In genomic region chr2:238790126-238790820, GRCh38 we compare ENCODE assay signal across 29 cellular contexts. TPM values are rescaled to one million over a fixed set of nuclear protein-coding genes. Genes with fewer than 3 reads are reported as not detected.
DNase-seq lines count a peak whose midpoint lies in the region; ATAC-seq, FAIRE-seq and TF ChIP-seq lines count a peak whose summit lies in the region.
"Had no signal": no experiment of that assay in that cellular context is flagged by ENCODE, and none has a peak within 500 bp of the region (broad histone marks: within the 10 kb centered on the region; RNA-seq: fewer than 3 reads in every experiment).

No MANE protein-coding gene starts in this region.

- H3K27ac Mint-ChIP-seq in activated CD8-positive, alpha-beta memory T cell treated with anti-CD3 and anti-CD28 coated beads, Interleukin-2, amount 10 ng/mL, durations not matched to agents 7 days and 5 days: no peak overlapping the region
- H3K27ac Mint-ChIP-seq: activated T-cell treated with anti-CD3 and anti-CD28 coated beads, Interleukin-2, amount 50 U/mL, for 24 hours; CD8-positive, alpha-beta T cell had no signal

- H3K4me1 ChIP-seq in subcutaneous abdominal adipose tissue (ENCODE audit: control insufficient read depth in 5 of 5, insufficient read depth in 5 of 5, low read length in 5 of 5) (peaks cover 0 to 17% (median 2%) of the 10 kb centered on the region in 5 donors), left ventricle myocardium inferior (no peaks in the 10 kb centered on the region)
- H3K4me1 ChIP-seq: right lobe of liver had no signal

- H3K4me3 ChIP-seq in bronchial epithelial cell (ENCODE audit: low read depth, low read length) (no peak overlapping the region), subcutaneous abdominal adipose tissue (ENCODE audit: low read depth in 1 of 5, low read length in 5 of 5) (peak overlapping the region in 1 of 5 donors; percentile 38), left ventricle myocardium inferior (no peak overlapping the region)
- H3K4me3 ChIP-seq: cardiac muscle cell, gastroesophageal sphincter, GM12878, ovary, right lobe of liver had no signal

- H3K4me3 Mint-ChIP-seq in activated CD8-positive, alpha-beta memory T cell treated with anti-CD3 and anti-CD28 coated beads, Interleukin-2, amount 10 ng/mL, durations not matched to agents 7 days and 5 days: no peak overlapping the region
- H3K4me3 Mint-ChIP-seq: activated T-cell treated with anti-CD3 and anti-CD28 coated beads, Interleukin-2, amount 50 U/mL, for 24 hours; CD8-positive, alpha-beta T cell had no signal

- peak; percentile 71 for DNase-seq in ELR (ENCODE audit: low read depth)
- no peak for DNase-seq in bronchial epithelial cell (ENCODE audit: low read depth)
- DNase-seq in left kidney (ENCODE audit: low read depth, low spot score): peak; percentile 50
- no peak for DNase-seq in activated CD8-positive, alpha-beta memory T cell treated with anti-CD3 and anti-CD28 coated beads, Interleukin-2, amount 10 ng/mL, durations not matched to agents 7 days and 5 days
- DNase-seq in NCI-H1417 (lab: John Stamatoyannopoulos, UW): no peak
- DNase-seq in left ventricle myocardium inferior: no peak
- DNase-seq: activated naive CD4-positive, alpha-beta T cell; activated T-cell treated with anti-CD3 and anti-CD28 coated beads, Interleukin-2, amount 50 U/mL, for 24 hours; CD8-positive, alpha-beta T cell; dermis blood vessel endothelial cell; GF-D8; kidney glomerular epithelial cell; NCI-H1092; NCI-H2081; NCI-H345; NCI-H82; OCI-M1; ovary; right lobe of liver; Right ventricle myocardium superior; SW 1271 had no signal

- H3K27ac ChIP-seq in subcutaneous abdominal adipose tissue (ENCODE audit: low read depth, low read length) (peak overlapping the region; percentile 59), left ventricle myocardium inferior (replicated peaks) (no peak overlapping the region)
- H3K27ac ChIP-seq: cardiac muscle cell, epithelial cell of prostate, gastroesophageal sphincter, ovary, right lobe of liver had no signal

- no peaks in the 10 kb centered on the region for H3K4me1 Mint-ChIP-seq in activated CD8-positive, alpha-beta memory T cell treated with anti-CD3 and anti-CD28 coated beads, Interleukin-2, amount 10 ng/mL, durations not matched to agents 7 days and 5 days

- CTCF ChIA-PET in activated CD8-positive, alpha-beta memory T cell treated with anti-CD3 and anti-CD28 coated beads, Interleukin-2, amount 10 ng/mL, durations not matched to agents 7 days and 5 days (lab: Charles Lee): no interaction called here

- H3K36me3 ChIP-seq in bronchial epithelial cell (ENCODE audit: control insufficient read depth, insufficient read depth, low read length) (no peaks in the 10 kb centered on the region), subcutaneous abdominal adipose tissue (ENCODE audit: control insufficient read depth in 5 of 5, insufficient read depth in 5 of 5, low read length in 5 of 5) (no peaks in the 10 kb centered on the region), left ventricle myocardium inferior (no peaks in the 10 kb centered on the region)
- H3K36me3 ChIP-seq: cardiac muscle cell, gastroesophageal sphincter, ovary, right lobe of liver had no signal

- peak; percentile 7 for FAIRE-seq in bronchial epithelial cell (lab: Jason Lieb, UNC)
- FAIRE-seq: GM12878, HepG2 had no signal

- H3K27me3 Mint-ChIP-seq in activated CD8-positive, alpha-beta memory T cell treated with anti-CD3 and anti-CD28 coated beads, Interleukin-2, amount 10 ng/mL, durations not matched to agents 7 days and 5 days: peaks cover 7% of the 10 kb centered on the region

- H3K27me3 ChIP-seq in bronchial epithelial cell (ENCODE audit: control insufficient read depth, insufficient read depth, low read length) (peaks cover 2% of the 10 kb centered on the region), subcutaneous abdominal adipose tissue (ENCODE audit: control insufficient read depth in 5 of 5, insufficient read depth in 4 of 5, low read length in 5 of 5) (peaks cover 0 to 3% (median 0%) of the 10 kb centered on the region in 5 donors), left ventricle myocardium inferior (ENCODE audit: low read depth) (peaks cover 41% of the 10 kb centered on the region)
- H3K27me3 ChIP-seq: cardiac muscle cell, ovary, right lobe of liver had no signal

- H3K36me3 Mint-ChIP-seq in activated CD8-positive, alpha-beta memory T cell treated with anti-CD3 and anti-CD28 coated beads, Interleukin-2, amount 10 ng/mL, durations not matched to agents 7 days and 5 days: no peaks in the 10 kb centered on the region
- H3K36me3 Mint-ChIP-seq: CD8-positive, alpha-beta T cell had no signal

- H3K9me3 ChIP-seq in subcutaneous abdominal adipose tissue (ENCODE audit: control insufficient read depth in 5 of 5, low read length in 5 of 5) (no peaks in the 10 kb centered on the region), left ventricle myocardium inferior (replicated peaks) (no peaks in the 10 kb centered on the region)
- H3K9me3 ChIP-seq: gastroesophageal sphincter, ovary, right lobe of liver had no signal

- no peaks in the 10 kb centered on the region for H3K9me3 Mint-ChIP-seq in activated CD8-positive, alpha-beta memory T cell treated with anti-CD3 and anti-CD28 coated beads, Interleukin-2, amount 10 ng/mL, durations not matched to agents 7 days and 5 days (ENCODE audit: low read depth)
- H3K9me3 Mint-ChIP-seq: activated T-cell treated with anti-CD3 and anti-CD28 coated beads, Interleukin-2, amount 50 U/mL, for 24 hours; CD8-positive, alpha-beta T cell had no signal

- no peak for ATAC-seq in activated CD8-positive, alpha-beta memory T cell treated with anti-CD3 and anti-CD28 coated beads, Interleukin-2, amount 10 ng/mL, durations not matched to agents 7 days and 5 days
- no peak for ATAC-seq in GM21723 (IDR thresholded peaks at IDR 0.05; ENCODE audit: unreplicated experiment)
- ATAC-seq: activated CD4-positive, CD25-positive, alpha-beta regulatory T cell treated with anti-CD3 and anti-CD28 coated beads, Interleukin-2, amount 50 U/mL, for 24 hours; CD8-positive, alpha-beta T cell; gastroesophageal sphincter; GM12878; HepG2; right lobe of liver had no signal

- intact Hi-C loops in left ventricle myocardium inferior (cut with micrococcal nuclease): no loop called here

- TF ChIP-seq CTCF in bronchial epithelial cell (IDR thresholded peaks at IDR 0.05; ENCODE audit: insufficient read depth, low read length, severe bottlenecking): no peak
- TF ChIP-seq CTCF in left ventricle myocardium inferior (IDR thresholded peaks at IDR 0.05; ENCODE audit: borderline replicate concordance): no peak

- H3K9ac ChIP-seq in subcutaneous abdominal adipose tissue (ENCODE audit: low read length in 5 of 5): peak overlapping the region in 1 of 5 donors; percentile 53

RNA-seq across cellular contexts. Expression of gene TWIST2, which starts 57.6 kb away (rescaled TPM):
- total RNA-seq in bronchial epithelial cell (4.6 and 7.4 TPM in 2 replicates), left ventricle myocardium inferior (2.7 TPM)
- total RNA-seq in activated CD8-positive, alpha-beta memory T cell treated with anti-CD3 and anti-CD28 coated beads, Interleukin-2, amount 10 ng/mL, durations not matched to agents 7 days and 5 days: not detected
- total RNA-seq: cardiac muscle cell; CD8-positive, alpha-beta T cell; dermis blood vessel endothelial cell; GM12878 had no signal

Comparison
In these comparisons a context has a peak if more than half of its experiments do, and no peak if none do; other contexts are left out.
1. DNase-seq: peak in ELR (single experiment) and left kidney (single experiment); none in bronchial epithelial cell (single experiment), activated CD8-positive, alpha-beta memory T cell treated with anti-CD3 and anti-CD28 coated beads, Interleukin-2, amount 10 ng/mL, durations not matched to agents 7 days and 5 days (single experiment), NCI-H1417 (0 of 3) and left ventricle myocardium inferior (single experiment).